13 cellular contexts compared by ENCODE assay signal in the genomic region with DNA sequence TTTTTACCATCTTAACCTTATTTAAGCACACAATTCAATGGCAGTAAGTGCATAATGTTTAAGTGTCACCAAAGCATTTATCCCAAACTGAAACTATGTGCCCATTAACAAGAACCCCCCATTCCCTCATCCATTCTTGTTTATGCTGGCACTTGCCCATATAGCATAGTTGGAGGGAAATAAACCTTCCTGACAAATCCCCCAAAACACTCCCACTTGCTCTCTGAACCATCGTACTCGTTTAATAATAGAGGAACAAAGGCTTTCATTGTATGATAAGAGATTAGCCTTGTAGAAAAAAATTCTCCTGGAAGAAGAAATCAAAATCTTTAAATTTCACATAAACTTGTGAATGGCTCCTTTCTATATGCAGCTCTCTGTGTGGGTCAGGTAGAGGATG.
"Had no signal": no experiment of that assay in that cellular context is flagged by ENCODE, and none has a peak within 500 bp of the region (broad histone marks: within the 10 kb centered on the region; RNA-seq: fewer than 3 reads in every experiment).

No MANE protein-coding gene starts in this region.

- H3K9me3 ChIP-seq: psoas muscle, upper lobe of left lung, uterus had no signal

- H3K4me1 ChIP-seq: esophagus squamous epithelium, left ventricle myocardium inferior, lower lobe of right lung, psoas muscle, upper lobe of left lung, uterus had no signal

- H3K4me3 Mint-ChIP-seq: naive B cell, nephron progenitor cell had no signal

- H3K36me3 Mint-ChIP-seq: naive B cell had no signal

- H3K4me1 Mint-ChIP-seq: naive B cell had no signal

- DNase-seq: esophagus squamous epithelium; kidney; left cardiac atrium; left ventricle myocardium inferior; lower lobe of right lung; naive B cell; nephron progenitor cell; psoas muscle; stimulated activated CD4-positive, alpha-beta T cell treated with anti-CD3 and anti-CD28 coated beads, Interleukin-2, amount 100 ng/mL, for 48 hours; stimulated activated naive CD4-positive, alpha-beta T cell treated with Interleukin-2 at 50 U/mL for 16 hours; upper lobe of left lung; uterus had no signal

- H3K36me3 ChIP-seq: esophagus squamous epithelium, left ventricle myocardium inferior, lower lobe of right lung, upper lobe of left lung, uterus had no signal

- H3K4me3 ChIP-seq: esophagus squamous epithelium, left ventricle myocardium inferior, lower lobe of right lung, psoas muscle, smooth muscle cell, upper lobe of left lung, uterus had no signal

- H3K27ac ChIP-seq: esophagus squamous epithelium, left ventricle myocardium inferior, lower lobe of right lung, psoas muscle, upper lobe of left lung, uterus had no signal

- H3K27me3 ChIP-seq: upper lobe of left lung, uterus had no signal

- H3K27ac Mint-ChIP-seq: nephron progenitor cell had no signal

- H3K4me2 ChIP-seq: smooth muscle cell had no signal
